26 cellular contexts compared by ENCODE assay signal in genomic region chr6:169095153-169095552, GRCh38.
"Had no signal": no experiment of that assay in that cellular context is flagged by ENCODE, and none has a peak within 500 bp of the region (broad histone marks: within the 10 kb centered on the region; RNA-seq: fewer than 3 reads in every experiment).

No MANE protein-coding gene starts in this region.

- H3K4me2 ChIP-seq: KMS-11, SK-N-SH had no signal

- DNase-seq: activated CD4-positive, alpha-beta T cell treated with anti-CD3 and anti-CD28 coated beads for 48 hours; activated CD4-positive, alpha-beta T cell treated with anti-CD3 and anti-CD28 coated beads, Interleukin-2, amount 50 U/mL, for 4 hours; activated CD4-positive, CD25-positive, alpha-beta regulatory T cell treated with anti-CD3 and anti-CD28 coated beads, Interleukin-2, amount 50 U/mL, for 72 hours; activated CD8-positive, alpha-beta memory T cell treated with anti-CD3 and anti-CD28 coated beads, Interleukin-2, amount 50 U/mL, for 48 hours; activated CD8-positive, alpha-beta T cell treated with anti-CD3 and anti-CD28 coated beads, Interleukin-2, amount 10 ng/mL, durations not matched to agents 7 days and 5 days; activated naive CD4-positive, alpha-beta T cell treated with anti-CD3 and anti-CD28 coated beads, Interleukin-2, amount 50 U/mL, for 16 hours; activated naive CD8-positive, alpha-beta T cell treated with anti-CD3 and anti-CD28 coated beads, Interleukin-2, amount 10 ng/mL, durations not matched to agents 7 days and 5 days; activated T-cell treated with anti-CD3 and anti-CD28 coated beads, Interleukin-2, amount 50 U/mL, for 1 hour; adrenal gland; anterior cingulate cortex; NCI-H1092; NCI-H1417; NCI-H1694; NCI-H2029; NCI-H345; NCI-H510A treated with DMSO at 0.1 percent for 48 hours; NCI-H69; NK-92 treated with Interleukin-12 subunit alpha and Interleukin-12 subunit beta, amount 100 ng/mL, for 24 hours; Peyer's patch; Right ventricle myocardium superior; SJCRH30; SK-N-SH; SW 1271 had no signal

- ATAC-seq: activated CD8-positive, alpha-beta T cell treated with anti-CD3 and anti-CD28 coated beads, Interleukin-2, amount 10 ng/mL, durations not matched to agents 7 days and 5 days; WTC11 had no signal

- H3K27ac Mint-ChIP-seq: activated CD8-positive, alpha-beta T cell treated with anti-CD3 and anti-CD28 coated beads, Interleukin-2, amount 10 ng/mL, durations not matched to agents 7 days and 5 days; activated naive CD8-positive, alpha-beta T cell treated with anti-CD3 and anti-CD28 coated beads, Interleukin-2, amount 10 ng/mL, durations not matched to agents 7 days and 5 days; WTC11 had no signal

- H3K27ac ChIP-seq: adrenal gland, KMS-11, Peyer's patch, RWPE1, SJCRH30 had no signal

- H3K9ac ChIP-seq: KMS-11, SK-N-SH had no signal

- H3K4me3 ChIP-seq: adrenal gland, Peyer's patch, SJCRH30 had no signal

- H3K36me3 Mint-ChIP-seq: activated naive CD8-positive, alpha-beta T cell treated with anti-CD3 and anti-CD28 coated beads, Interleukin-2, amount 10 ng/mL, durations not matched to agents 7 days and 5 days had no signal

- H3K4me1 Mint-ChIP-seq: activated naive CD8-positive, alpha-beta T cell treated with anti-CD3 and anti-CD28 coated beads, Interleukin-2, amount 10 ng/mL, durations not matched to agents 7 days and 5 days had no signal

- H3K27me3 Mint-ChIP-seq: activated naive CD8-positive, alpha-beta T cell treated with anti-CD3 and anti-CD28 coated beads, Interleukin-2, amount 10 ng/mL, durations not matched to agents 7 days and 5 days had no signal

- H3K36me3 ChIP-seq: adrenal gland, Peyer's patch, SJCRH30 had no signal

- H3K4me1 ChIP-seq: adrenal gland, Peyer's patch had no signal

- H3K27me3 ChIP-seq: adrenal gland, Peyer's patch, SJCRH30 had no signal

- H3K4me3 Mint-ChIP-seq: activated CD8-positive, alpha-beta T cell treated with anti-CD3 and anti-CD28 coated beads, Interleukin-2, amount 10 ng/mL, durations not matched to agents 7 days and 5 days; activated naive CD8-positive, alpha-beta T cell treated with anti-CD3 and anti-CD28 coated beads, Interleukin-2, amount 10 ng/mL, durations not matched to agents 7 days and 5 days; WTC11 had no signal
